Comparison of ENCODE assay signal across 1 cellular context in the genomic region with DNA sequence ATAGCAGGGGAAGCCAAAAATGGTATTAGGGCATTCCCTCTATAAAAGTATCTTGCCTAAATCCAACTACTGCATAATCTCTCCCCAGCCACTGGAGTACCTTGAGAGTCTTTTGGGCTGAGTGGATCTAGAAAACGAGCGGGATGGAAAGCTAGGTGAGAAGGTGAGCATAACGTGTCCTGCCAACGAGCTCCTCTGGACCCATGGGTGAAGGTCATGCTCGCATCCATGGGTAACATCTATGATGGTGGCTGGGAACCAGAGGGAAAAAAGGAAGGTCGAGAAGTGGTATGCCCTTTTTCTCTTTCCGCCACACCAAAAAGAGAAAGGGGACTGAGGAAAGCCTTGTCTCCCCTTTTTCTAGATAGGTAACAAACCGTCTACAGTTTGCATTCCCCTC.
A peak's percentile ranks its signal among the peaks of the same experiment; 100 is the strongest.
TF ChIP-seq lines count a peak whose summit lies in the region.

No MANE protein-coding gene starts in this region.

TF ChIP-seq in Ishikawa, 13 proteins besides CTCF, POLR2A, EP300 and RAD21 (continued from another document):
- TF ChIP-seq, protein P1, sequence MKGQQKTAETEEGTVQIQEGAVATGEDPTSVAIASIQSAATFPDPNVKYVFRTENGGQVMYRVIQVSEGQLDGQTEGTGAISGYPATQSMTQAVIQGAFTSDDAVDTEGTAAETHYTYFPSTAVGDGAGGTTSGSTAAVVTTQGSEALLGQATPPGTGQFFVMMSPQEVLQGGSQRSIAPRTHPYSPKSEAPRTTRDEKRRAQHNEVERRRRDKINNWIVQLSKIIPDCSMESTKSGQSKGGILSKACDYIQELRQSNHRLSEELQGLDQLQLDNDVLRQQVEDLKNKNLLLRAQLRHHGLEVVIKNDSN (IDR thresholded peaks at IDR 0.05), result peak; percentile 51; the same call in 1 of the 2 replicates
- no peak for TF ChIP-seq CREB1 (IDR thresholded peaks at IDR 0.05; ENCODE audit: low read depth)
